8 cellular contexts compared by ENCODE assay signal in the genomic region with DNA sequence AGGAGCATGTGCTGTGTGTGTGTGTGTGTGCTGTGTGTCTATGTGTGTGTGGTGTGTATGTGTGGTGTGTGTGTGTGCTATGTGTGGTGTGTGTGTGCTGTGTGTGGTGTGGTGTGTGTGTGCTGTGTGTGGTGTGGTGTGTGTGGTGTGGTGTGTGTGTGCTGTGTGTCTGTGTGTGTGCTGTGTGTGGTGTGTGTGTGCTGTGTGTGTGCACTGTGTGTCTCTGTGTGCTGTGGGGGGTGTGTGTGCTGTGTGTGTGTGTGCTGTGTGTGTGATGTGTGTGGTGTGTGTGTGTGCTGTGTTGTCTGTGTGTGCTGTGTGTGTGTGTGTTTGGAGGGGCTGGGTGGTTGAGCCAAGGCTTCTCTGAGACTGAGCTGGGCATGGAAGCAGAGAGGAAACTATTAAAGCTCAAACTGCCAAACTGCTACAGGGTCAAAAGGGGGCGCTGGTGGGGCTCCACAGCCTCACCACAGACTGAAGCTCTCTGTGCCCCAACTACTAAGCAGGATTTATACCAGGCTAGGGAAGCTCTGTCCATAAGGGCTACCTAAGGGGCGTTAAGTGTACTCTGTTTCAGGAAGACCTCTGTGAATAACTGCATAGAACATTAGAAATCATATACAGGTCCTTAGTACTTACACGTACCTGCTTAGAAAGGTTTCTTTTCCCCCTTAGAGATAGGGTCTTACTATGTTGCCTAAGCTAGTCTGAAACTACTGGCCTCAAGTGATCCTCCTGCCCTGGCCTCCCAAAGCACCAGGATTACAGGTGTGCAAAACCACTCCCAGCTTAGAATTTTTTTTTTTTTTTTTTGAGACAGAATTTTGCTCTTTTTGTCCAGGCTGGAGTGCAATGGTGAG. TPM values are rescaled to one million over a fixed set of nuclear protein-coding genes. Genes with fewer than 3 reads are reported as not detected.
DNase-seq lines count a peak whose midpoint lies in the region; ATAC-seq and TF ChIP-seq lines count a peak whose summit lies in the region.

No MANE protein-coding gene starts in this region.

- ATAC-seq in Right ventricle myocardium inferior (peak; percentile 32), HG02759 (IDR thresholded peaks at IDR 0.05; ENCODE audit: unreplicated experiment) (no peak)
- ATAC-seq in activated CD8-positive, alpha-beta T cell treated with anti-CD3 and anti-CD28 coated beads for 36 hours: peak; percentile 97
- peak; percentile 97 for ATAC-seq in effector memory CD8-positive, alpha-beta T cell (replicated peaks)
- peak; percentile 95 for ATAC-seq in naive thymus-derived CD4-positive, alpha-beta T cell

- no peaks in the 10 kb centered on the region for H3K9me3 Mint-ChIP-seq in activated CD8-positive, alpha-beta T cell treated with anti-CD3 and anti-CD28 coated beads for 36 hours
- H3K9me3 Mint-ChIP-seq in effector memory CD8-positive, alpha-beta T cell: no peaks in the 10 kb centered on the region
- H3K9me3 Mint-ChIP-seq in naive thymus-derived CD4-positive, alpha-beta T cell: no peaks in the 10 kb centered on the region

- POLR2A ChIA-PET in activated CD8-positive, alpha-beta T cell treated with anti-CD3 and anti-CD28 coated beads for 36 hours (lab: Charles Lee): interaction anchor here (0.7 to 1.7 kb wide), 8 partner anchors 8 to 90 kb away, joined by 3 to 5 read pairs (median 3); a partner anchor contains a TSS
- POLR2A ChIA-PET in naive thymus-derived CD4-positive, alpha-beta T cell (lab: Charles Lee): interaction anchor here (0.7 to 3.0 kb wide), 18 partner anchors 10 to 310 kb away, joined by 3 to 25 read pairs (median 4); a partner anchor contains a TSS

- intact Hi-C loops in Right ventricle myocardium inferior (cut with DNase I) (loop anchor here (10.0 kb wide), 1 partner anchor 53 kb away; a partner anchor contains a TSS), cardiac septum (cut with DNase I) (no loop called here)
- intact Hi-C loops in activated CD8-positive, alpha-beta T cell treated with anti-CD3 and anti-CD28 coated beads for 36 hours (cut with micrococcal nuclease): loop anchor here (5.0 kb wide), 1 partner anchor 55 kb away; a partner anchor contains a TSS
- intact Hi-C loops in naive thymus-derived CD4-positive, alpha-beta T cell (cut with micrococcal nuclease): loop anchor here (1.0 to 2.0 kb wide), 11 partner anchors 26 to 305 kb away; a partner anchor contains a TSS

- no peak overlapping the region for H3K4me3 Mint-ChIP-seq in activated CD8-positive, alpha-beta T cell treated with anti-CD3 and anti-CD28 coated beads for 36 hours
- no peak overlapping the region for H3K4me3 Mint-ChIP-seq in effector memory CD8-positive, alpha-beta T cell
- H3K4me3 Mint-ChIP-seq in naive thymus-derived CD4-positive, alpha-beta T cell: no peak overlapping the region

- no peak overlapping the region for H3K4me3 ChIP-seq in naive thymus-derived CD4-positive, alpha-beta T cell (ENCODE audit: low read length)

- H3K27me3 Mint-ChIP-seq in activated CD8-positive, alpha-beta T cell treated with anti-CD3 and anti-CD28 coated beads for 36 hours: no peaks in the 10 kb centered on the region
- no peaks in the 10 kb centered on the region for H3K27me3 Mint-ChIP-seq in effector memory CD8-positive, alpha-beta T cell
- H3K27me3 Mint-ChIP-seq in naive thymus-derived CD4-positive, alpha-beta T cell: no peaks in the 10 kb centered on the region

- peak; percentile 79 for TF ChIP-seq CTCF in activated CD8-positive, alpha-beta T cell treated with anti-CD3 and anti-CD28 coated beads for 36 hours (IDR thresholded peaks at IDR 0.05)

- no peaks in the 10 kb centered on the region for H3K27me3 ChIP-seq in naive thymus-derived CD4-positive, alpha-beta T cell (ENCODE audit: control insufficient read depth in 2 of 2, insufficient read depth in 2 of 2, low read length in 2 of 2)

- no peak overlapping the region for H3K27ac ChIP-seq in naive thymus-derived CD4-positive, alpha-beta T cell (ENCODE audit: low read depth, low read length)

- DNase-seq in Right ventricle myocardium inferior (ENCODE audit: missing footprints) (no peak), cardiac septum (ENCODE audit: low spot score) (no peak), NCI-H82 (lab: John Stamatoyannopoulos, UW) (peak; percentile 77), superior temporal gyrus (ENCODE audit: extremely low spot score) (peak; percentile 53)
- peak; percentile 79 for DNase-seq in activated CD8-positive, alpha-beta T cell treated with anti-CD3 and anti-CD28 coated beads for 36 hours
- DNase-seq in effector memory CD8-positive, alpha-beta T cell: peak; percentile 48 to 60 (median 49)
- peak; percentile 39 to 80 (median 71) for DNase-seq in naive thymus-derived CD4-positive, alpha-beta T cell

- peaks cover 8% of the 10 kb centered on the region for H3K4me1 Mint-ChIP-seq in activated CD8-positive, alpha-beta T cell treated with anti-CD3 and anti-CD28 coated beads for 36 hours (ENCODE audit: low read depth)
- peaks cover 3 to 8% of the 10 kb centered on the region in 2 donors for H3K4me1 Mint-ChIP-seq in effector memory CD8-positive, alpha-beta T cell (ENCODE audit: low read depth in 2 of 2)
- H3K4me1 Mint-ChIP-seq in naive thymus-derived CD4-positive, alpha-beta T cell: peaks cover 0 to 9% (median 6%) of the 10 kb centered on the region in 7 donors

- no peaks in the 10 kb centered on the region for H3K9me3 ChIP-seq in naive thymus-derived CD4-positive, alpha-beta T cell (ENCODE audit: control insufficient read depth in 2 of 3, low read length in 3 of 3)

- H3K4me1 ChIP-seq in naive thymus-derived CD4-positive, alpha-beta T cell (ENCODE audit: control insufficient read depth in 2 of 2, insufficient read depth in 2 of 2, low read length in 2 of 2): peaks cover 0 to 5% of the 10 kb centered on the region in 2 donors

- CTCF ChIA-PET in activated CD8-positive, alpha-beta T cell treated with anti-CD3 and anti-CD28 coated beads for 36 hours (lab: Charles Lee): interaction anchor here (0.6 to 3.1 kb wide), 54 partner anchors 8 to 308 kb away, joined by 3 to 57 read pairs (median 6); a partner anchor contains a TSS
- CTCF ChIA-PET in naive thymus-derived CD4-positive, alpha-beta T cell (lab: Charles Lee): interaction anchor here (0.6 to 3.9 kb wide), 32 partner anchors 10 to 299 kb away, joined by 3 to 54 read pairs (median 5); a partner anchor contains a TSS

- peaks cover 30% of the 10 kb centered on the region for H3K36me3 Mint-ChIP-seq in activated CD8-positive, alpha-beta T cell treated with anti-CD3 and anti-CD28 coated beads for 36 hours (ENCODE audit: low read depth)
- peaks cover 51% of the 10 kb centered on the region for H3K36me3 Mint-ChIP-seq in effector memory CD8-positive, alpha-beta T cell (ENCODE audit: insufficient read depth)
- H3K36me3 Mint-ChIP-seq in naive thymus-derived CD4-positive, alpha-beta T cell: peaks cover 4 to 32% (median 12%) of the 10 kb centered on the region in 5 donors

- H3K27ac Mint-ChIP-seq in activated CD8-positive, alpha-beta T cell treated with anti-CD3 and anti-CD28 coated beads for 36 hours: peak overlapping the region; percentile 7
- peak overlapping the region; percentile 75 to 90 for H3K27ac Mint-ChIP-seq in effector memory CD8-positive, alpha-beta T cell
- peak overlapping the region in 8 of 9 donors; percentile 53 to 88 (median 70) for H3K27ac Mint-ChIP-seq in naive thymus-derived CD4-positive, alpha-beta T cell

- H3K36me3 ChIP-seq in naive thymus-derived CD4-positive, alpha-beta T cell (ENCODE audit: control insufficient read depth in 2 of 3, insufficient read depth in 3 of 3, low read length in 3 of 3): peaks cover 6 to 70% (median 30%) of the 10 kb centered on the region in 3 experiments

RNA-seq across cellular contexts. Expression of a gene that starts 27.8 kb away (rescaled TPM):
- 7.1 TPM for total RNA-seq in Right ventricle myocardium inferior
- 6.0 TPM for total RNA-seq in cardiac septum
- total RNA-seq in activated CD8-positive, alpha-beta T cell treated with anti-CD3 and anti-CD28 coated beads for 36 hours: 10 to 100 TPM; 12.3 to 14.9 TPM
- total RNA-seq in naive thymus-derived CD4-positive, alpha-beta T cell: 10 to 100 TPM; 15.5 to 29.8 (median 19.9) TPM
- polyA plus RNA-seq in naive thymus-derived CD4-positive, alpha-beta T cell: 10 to 100 TPM; 15.2 to 17.4 TPM

RNA-seq across cellular contexts. Expression of a gene that starts 36.9 kb away (rescaled TPM):
- total RNA-seq in Right ventricle myocardium inferior: not detected
- not detected for total RNA-seq in cardiac septum
- not detected for total RNA-seq in activated CD8-positive, alpha-beta T cell treated with anti-CD3 and anti-CD28 coated beads for 36 hours
- not detected for total RNA-seq in naive thymus-derived CD4-positive, alpha-beta T cell
- not detected for polyA plus RNA-seq in naive thymus-derived CD4-positive, alpha-beta T cell

RNA-seq across cellular contexts. Expression of a gene that starts 41.2 kb away (rescaled TPM):
- 0.24 TPM for total RNA-seq in Right ventricle myocardium inferior
- total RNA-seq in cardiac septum: not detected
- total RNA-seq in activated CD8-positive, alpha-beta T cell treated with anti-CD3 and anti-CD28 coated beads for 36 hours: under 1 TPM; 0.38 to 0.43 TPM
- total RNA-seq in naive thymus-derived CD4-positive, alpha-beta T cell: under 1 TPM in 3 of 5 experiments, not detected in 2; 0.12 to 0.24 (median 0.16) TPM
- polyA plus RNA-seq in naive thymus-derived CD4-positive, alpha-beta T cell: under 1 TPM in 1 of 2 donors, not detected in 1; 0.07 TPM

RNA-seq across cellular contexts. Expression of a gene that starts 54.1 kb away (rescaled TPM):
- 32.9 TPM for total RNA-seq in Right ventricle myocardium inferior
- total RNA-seq in cardiac septum: 32.8 TPM
- total RNA-seq in activated CD8-positive, alpha-beta T cell treated with anti-CD3 and anti-CD28 coated beads for 36 hours: 100 to 1,000 TPM; 128 to 129 TPM
- total RNA-seq in naive thymus-derived CD4-positive, alpha-beta T cell: 100 to 1,000 TPM; 143 to 192 (median 183) TPM
- 100 to 1,000 TPM in 1 of 2 donors, 10 to 100 TPM in 1; 98.0 to 135 TPM for polyA plus RNA-seq in naive thymus-derived CD4-positive, alpha-beta T cell

Comparison
In these comparisons a context has a peak if more than half of its experiments do, and no peak if none do; other contexts are left out.
1. DNase-seq: peak in NCI-H82 (single experiment), activated CD8-positive, alpha-beta T cell treated with anti-CD3 and anti-CD28 coated beads for 36 hours (single experiment), effector memory CD8-positive, alpha-beta T cell (3 of 3), naive thymus-derived CD4-positive, alpha-beta T cell (9 of 9) and superior temporal gyrus (single experiment); none in Right ventricle myocardium inferior (single experiment) and cardiac septum (single experiment).
2. H3K27ac Mint-ChIP-seq: peak in every context shown above with its lines; median percentile 82 in effector memory CD8-positive, alpha-beta T cell; 70 in naive thymus-derived CD4-positive, alpha-beta T cell; 7 in activated CD8-positive, alpha-beta T cell treated with anti-CD3 and anti-CD28 coated beads for 36 hours.